23 cellular contexts compared by ENCODE assay signal in the genomic region with DNA sequence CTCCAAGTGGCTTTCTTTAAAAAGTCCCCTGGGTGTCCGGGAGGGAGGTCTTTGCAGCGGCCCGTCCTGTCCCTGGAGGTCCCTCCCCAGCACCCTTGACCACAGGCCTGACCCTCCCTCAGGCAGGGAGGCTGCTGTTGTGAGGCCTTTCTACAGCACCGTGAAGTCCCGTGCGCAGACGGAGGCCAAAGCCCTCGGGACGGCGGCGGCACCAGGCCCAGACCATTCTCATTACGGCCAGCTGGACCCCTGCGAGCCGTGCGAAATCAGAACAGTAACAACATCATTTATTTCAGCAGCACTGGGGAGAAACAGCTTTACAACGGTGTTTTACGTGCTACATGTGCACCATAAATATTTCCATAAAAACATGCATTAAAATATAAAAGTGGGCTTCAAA.
"Had no signal": no experiment of that assay in that cellular context is flagged by ENCODE, and none has a peak within 500 bp of the region (broad histone marks: within the 10 kb centered on the region; RNA-seq: fewer than 3 reads in every experiment).

No MANE protein-coding gene starts in this region.

- H3K27ac ChIP-seq: colonic mucosa, coronary artery, dorsolateral prefrontal cortex, epithelial cell of prostate, esophagus muscularis mucosa, esophagus squamous epithelium, foreskin keratinocyte, gastrocnemius medialis, gastroesophageal sphincter had no signal

- H3K27ac Mint-ChIP-seq: dendritic cell treated with granulocyte-macrophage colony-stimulating factor and Interleukin-4, amounts not matched to agents 40 ng/mL and 50 ng/mL, for 4 days; effector memory CD8-positive, alpha-beta T cell; endodermal cell had no signal

- DNase-seq: colonic mucosa; cortex of kidney; dermis blood vessel endothelial cell; dorsolateral prefrontal cortex; effector CD4-positive, alpha-beta T cell; effector CD8-positive, alpha-beta T cell; effector memory CD4-positive, alpha-beta T cell; effector memory CD8-positive, alpha-beta T cell; endodermal cell; erythroblast; esophagus squamous epithelium; foreskin fibroblast; foreskin keratinocyte; foreskin melanocyte; gastrocnemius medialis; glutamatergic neuron; head of caudate nucleus had no signal

- H3K4me1 Mint-ChIP-seq: endodermal cell had no signal

- H3K27me3 ChIP-seq: colonic mucosa, foreskin keratinocyte had no signal

- H3K4me3 Mint-ChIP-seq: dendritic cell treated with granulocyte-macrophage colony-stimulating factor and Interleukin-4, amounts not matched to agents 40 ng/mL and 50 ng/mL, for 4 days; effector memory CD8-positive, alpha-beta T cell; endodermal cell had no signal

- H3K4me1 ChIP-seq: colonic mucosa, esophagus muscularis mucosa, esophagus squamous epithelium, foreskin keratinocyte, gastrocnemius medialis, gastroesophageal sphincter had no signal

- H3K4me3 ChIP-seq: colonic mucosa, coronary artery, dorsolateral prefrontal cortex, esophagus muscularis mucosa, esophagus squamous epithelium, gastrocnemius medialis, gastroesophageal sphincter had no signal

- H3K36me3 ChIP-seq: colonic mucosa, esophagus muscularis mucosa, esophagus squamous epithelium, gastrocnemius medialis, gastroesophageal sphincter had no signal

- H3K9me3 ChIP-seq: colonic mucosa, esophagus muscularis mucosa, esophagus squamous epithelium, gastrocnemius medialis, gastroesophageal sphincter had no signal

- ATAC-seq: effector memory CD8-positive, alpha-beta T cell; esophagus mucosa; foreskin keratinocyte; gastrocnemius medialis; gastroesophageal sphincter had no signal
